ENCODE assay signal across 1 cellular context in the genomic region with DNA sequence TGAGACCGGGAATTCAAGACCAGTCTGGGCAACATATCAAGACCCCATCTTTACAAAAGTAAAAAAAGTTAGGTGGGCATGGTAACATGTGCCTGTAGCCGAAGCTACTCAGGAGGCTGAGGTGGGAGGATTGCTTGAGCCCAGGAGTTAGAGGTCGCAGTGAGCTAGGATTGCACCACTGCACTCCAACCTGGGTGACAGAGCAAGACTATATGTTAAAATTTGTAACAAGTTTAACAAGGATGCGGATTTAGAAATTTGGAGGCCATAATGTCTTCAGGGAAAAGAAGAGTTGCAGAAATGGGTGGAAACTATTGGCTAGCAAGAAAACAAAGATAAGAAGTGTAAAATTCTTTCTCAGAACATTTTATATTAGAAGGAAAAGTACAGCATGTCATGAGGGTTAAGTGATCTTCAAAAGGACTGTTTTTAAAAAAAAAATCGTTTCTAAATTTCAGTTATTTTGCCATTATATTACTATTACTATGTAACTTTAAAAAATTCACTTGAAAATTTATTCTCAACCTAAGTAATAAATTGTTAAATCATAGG.
TF ChIP-seq lines count a peak whose summit lies in the region.

No MANE protein-coding gene starts in this region.

TF ChIP-seq in HepG2, 621 proteins besides CTCF, POLR2A, EP300 and RAD21:
- TF ChIP-seq KLF11 (CRISPR knock-in tag; IDR thresholded peaks at IDR 0.05) (no peak), ZNF383 (CRISPR knock-in tag; IDR thresholded peaks at IDR 0.05; ENCODE audit: borderline replicate concordance) (no peak), POGK (CRISPR knock-in tag; conservative IDR thresholded peaks at IDR 0.05) (no peak), MNT (IDR thresholded peaks at IDR 0.05) (no peak), RARG (CRISPR knock-in tag; IDR thresholded peaks at IDR 0.05; ENCODE audit: low read depth) (no peak), PBX3 (CRISPR knock-in tag; IDR thresholded peaks at IDR 0.05; ENCODE audit: borderline replicate concordance) (no peak), ZMAT5 (CRISPR knock-in tag; IDR thresholded peaks at IDR 0.05; ENCODE audit: borderline replicate concordance, low read depth) (no peak), SIN3A (IDR thresholded peaks at IDR 0.05; ENCODE audit: borderline replicate concordance, low read depth, low read length) (no peak), RFX1 (IDR thresholded peaks at IDR 0.05) (no peak)
- TF ChIP-seq, protein P1, sequence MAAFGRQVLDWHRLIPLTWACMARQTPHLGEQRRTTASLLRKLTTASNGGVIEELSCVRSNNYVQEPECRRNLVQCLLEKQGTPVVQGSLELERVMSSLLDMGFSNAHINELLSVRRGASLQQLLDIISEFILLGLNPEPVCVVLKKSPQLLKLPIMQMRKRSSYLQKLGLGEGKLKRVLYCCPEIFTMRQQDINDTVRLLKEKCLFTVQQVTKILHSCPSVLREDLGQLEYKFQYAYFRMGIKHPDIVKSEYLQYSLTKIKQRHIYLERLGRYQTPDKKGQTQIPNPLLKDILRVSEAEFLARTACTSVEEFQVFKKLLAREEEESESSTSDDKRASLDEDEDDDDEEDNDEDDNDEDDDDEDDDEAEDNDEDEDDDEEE (CRISPR knock-in tag; IDR thresholded peaks at IDR 0.05) = no peak
